ENCODE assay signal across 1 cellular context in genomic region chrX:154717824-154718223, GRCh38.
TF ChIP-seq lines count a peak whose summit lies in the region.

No MANE protein-coding gene starts in this region.

TF ChIP-seq in HEK293, 187 proteins besides CTCF, POLR2A, EP300 and RAD21 (continued from another document and continues in another):
- TF ChIP-seq ZNF596 (tag by site-specific recombination; IDR thresholded peaks at IDR 0.05) (no peak), ZNF133 (tag by site-specific recombination; IDR thresholded peaks at IDR 0.05) (no peak), ZNF768 (tag by site-specific recombination; IDR thresholded peaks at IDR 0.05) (no peak), ZBTB11 (tag by site-specific recombination; conservative IDR thresholded peaks at IDR 0.05; ENCODE audit: low read depth) (peak; percentile 46; the same call in 1 of the 2 replicates), ZNF785 (tag by site-specific recombination; IDR thresholded peaks at IDR 0.05) (no peak), MEIS1 (CRISPR knock-in tag; IDR thresholded peaks at IDR 0.05; ENCODE audit: borderline replicate concordance) (peak; percentile 99), ZNF366 (tag by site-specific recombination; conservative IDR thresholded peaks at IDR 0.05) (peak; percentile 26; the same call in 1 of the 2 replicates), ZFHX2 (tag by site-specific recombination; conservative IDR thresholded peaks at IDR 0.05) (no peak), ZIC2 (tag by site-specific recombination; IDR thresholded peaks at IDR 0.05) (peak; percentile 56), ZNF76 (tag by site-specific recombination; IDR thresholded peaks at IDR 0.05; ENCODE audit: borderline replicate concordance, low read depth) (no peak), ZNF48 (tag by site-specific recombination; IDR thresholded peaks at IDR 0.05) (no peak), IKZF3 (tag by site-specific recombination; IDR thresholded peaks at IDR 0.05) (peak; percentile 52; the same call in 1 of the 2 replicates), REST (tag by site-specific recombination; IDR thresholded peaks at IDR 0.05) (no peak), TCF7L2 (IDR thresholded peaks at IDR 0.05; ENCODE audit: borderline replicate concordance, low read depth, low read length) (no peak), ZNF777 (tag by site-specific recombination; IDR thresholded peaks at IDR 0.05; ENCODE audit: borderline replicate concordance) (no peak), ZNF274 (IDR thresholded peaks at IDR 0.05; ENCODE audit: low read length) (no peak), ZNF274 (tag by site-specific recombination; IDR thresholded peaks at IDR 0.05; ENCODE audit: borderline replicate concordance) (no peak), EGR2 (tag by site-specific recombination; IDR thresholded peaks at IDR 0.05; ENCODE audit: low read depth) (no peak), ZFP69B (tag by site-specific recombination; IDR thresholded peaks at IDR 0.05) (no peak), ZNF202 (tag by site-specific recombination; IDR thresholded peaks at IDR 0.05; ENCODE audit: borderline replicate concordance) (no peak), ZBTB8A (tag by site-specific recombination; IDR thresholded peaks at IDR 0.05) (no peak), ZBTB6 (tag by site-specific recombination; IDR thresholded peaks at IDR 0.05) (no peak), ZNF324 (tag by site-specific recombination; IDR thresholded peaks at IDR 0.05) (no peak), ZNF624 (tag by site-specific recombination; IDR thresholded peaks at IDR 0.05) (no peak), ZNF626 (tag by site-specific recombination; IDR thresholded peaks at IDR 0.05) (no peak), KLF16 (tag by site-specific recombination; IDR thresholded peaks at IDR 0.05) (no peak), SETDB1 (IDR thresholded peaks at IDR 0.05; ENCODE audit: insufficient read length, low read length) (no peak), ZNF223 (tag by site-specific recombination; IDR thresholded peaks at IDR 0.05) (no peak), ZNF37A (tag by site-specific recombination; IDR thresholded peaks at IDR 0.05) (no peak), ZNF600 (tag by site-specific recombination; IDR thresholded peaks at IDR 0.05) (peak; percentile 67), ZNF558 (tag by site-specific recombination; IDR thresholded peaks at IDR 0.05) (no peak), ZSCAN5A (tag by site-specific recombination; IDR thresholded peaks at IDR 0.05) (no peak), SALL2 (tag by site-specific recombination; IDR thresholded peaks at IDR 0.05; ENCODE audit: borderline replicate concordance) (no peak), ZNF792 (tag by site-specific recombination; IDR thresholded peaks at IDR 0.05) (no peak), ZSCAN18 (tag by site-specific recombination; IDR thresholded peaks at IDR 0.05) (no peak), ZNF2 (tag by site-specific recombination; IDR thresholded peaks at IDR 0.05) (no peak), ZNF112 (tag by site-specific recombination; IDR thresholded peaks at IDR 0.05) (no peak), ZNF221 (tag by site-specific recombination; IDR thresholded peaks at IDR 0.05; ENCODE audit: borderline replicate concordance) (no peak), ZBTB48 (tag by site-specific recombination; IDR thresholded peaks at IDR 0.05) (no peak), HOXC10 (CRISPR knock-in tag; IDR thresholded peaks at IDR 0.05) (peak; percentile 88; the same call in 1 of the 2 replicates), PRDM10 (tag by site-specific recombination; IDR thresholded peaks at IDR 0.05) (peak; percentile 44; the same call in 1 of the 2 replicates)
- TF ChIP-seq, protein P1, sequence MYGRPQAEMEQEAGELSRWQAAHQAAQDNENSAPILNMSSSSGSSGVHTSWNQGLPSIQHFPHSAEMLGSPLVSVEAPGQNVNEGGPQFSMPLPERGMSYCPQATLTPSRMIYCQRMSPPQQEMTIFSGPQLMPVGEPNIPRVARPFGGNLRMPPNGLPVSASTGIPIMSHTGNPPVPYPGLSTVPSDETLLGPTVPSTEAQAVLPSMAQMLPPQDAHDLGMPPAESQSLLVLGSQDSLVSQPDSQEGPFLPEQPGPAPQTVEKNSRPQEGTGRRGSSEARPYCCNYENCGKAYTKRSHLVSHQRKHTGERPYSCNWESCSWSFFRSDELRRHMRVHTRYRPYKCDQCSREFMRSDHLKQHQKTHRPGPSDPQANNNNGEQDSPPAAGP (tag by site-specific recombination; IDR thresholded peaks at IDR 0.05) = no peak
- TF ChIP-seq, protein P2, sequence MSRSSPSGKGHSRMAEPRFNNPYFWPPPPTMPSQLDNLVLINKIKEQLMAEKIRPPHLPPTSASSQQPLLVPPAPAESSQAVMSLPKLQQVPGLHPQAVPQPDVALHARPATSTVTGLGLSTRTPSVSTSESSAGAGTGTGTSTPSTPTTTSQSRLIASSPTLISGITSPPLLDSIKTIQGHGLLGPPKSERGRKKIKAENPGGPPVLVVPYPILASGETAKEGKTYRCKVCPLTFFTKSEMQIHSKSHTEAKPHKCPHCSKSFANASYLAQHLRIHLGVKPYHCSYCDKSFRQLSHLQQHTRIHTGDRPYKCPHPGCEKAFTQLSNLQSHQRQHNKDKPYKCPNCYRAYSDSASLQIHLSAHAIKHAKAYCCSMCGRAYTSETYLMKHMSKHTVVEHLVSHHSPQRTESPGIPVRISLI (tag by site-specific recombination; IDR thresholded peaks at IDR 0.05) = no peak
